Comparison of ENCODE assay signal across 8 cellular contexts in genomic region chr1:7961199-7962010, GRCh38. TPM values are rescaled to one million over a fixed set of nuclear protein-coding genes. Genes with fewer than 3 reads are reported as not detected.
DNase-seq lines count a peak whose midpoint lies in the region; ATAC-seq and TF ChIP-seq lines count a peak whose summit lies in the region.

PARK7 (plus strand) TSS chr1:7961711; CDS start chr1:7962786, 1,075 bp downstream.

- H3K9me3 ChIP-seq in adrenal gland (replicated peaks in 1 of 3) = no peaks in the 10 kb centered on the region
- H3K9me3 ChIP-seq in heart left ventricle = no peaks in the 10 kb centered on the region
- no peaks in the 10 kb centered on the region for H3K9me3 ChIP-seq in upper lobe of left lung

- H3K4me3 ChIP-seq in adrenal gland (peak within 1 kb of the TSS; percentile 37 to 72 (median 60)), heart left ventricle (peak within 1 kb of the TSS; percentile 58 to 86 (median 72)), upper lobe of left lung (peak within 1 kb of the TSS; percentile 68 to 92 (median 83))

- DNase-seq in GM13976 (ENCODE audit: low spot score) = peak; percentile 97
- peak; percentile 96 for DNase-seq in NCI-H146 (lab: John Stamatoyannopoulos, UW)
- peak; percentile 99 to 100 (median 99) for DNase-seq in T-helper 1 cell
- peak; percentile 100 for DNase-seq in adrenal gland
- DNase-seq in heart left ventricle = peak; percentile 99 to 100 (median 100)
- peak; percentile 99 to 100 (median 100) for DNase-seq in posterior cingulate gyrus
- peak; percentile 99 for DNase-seq in upper lobe of left lung

- peak within 1 kb of the TSS; percentile 56 to 96 (median 93) for H3K27ac ChIP-seq in adrenal gland
- peak within 1 kb of the TSS; percentile 66 to 96 (median 92) for H3K27ac ChIP-seq in heart left ventricle
- peak within 1 kb of the TSS; percentile 92 to 97 (median 95) for H3K27ac ChIP-seq in upper lobe of left lung

- H3K27me3 ChIP-seq in adrenal gland (no peaks in the 10 kb centered on the region), heart left ventricle (no peaks in the 10 kb centered on the region), upper lobe of left lung (no peaks in the 10 kb centered on the region)

- ATAC-seq in HG02870 (IDR thresholded peaks at IDR 0.05; ENCODE audit: unreplicated experiment) (peak; percentile 92), heart left ventricle (peak; percentile 94 to 98 (median 98)), upper lobe of left lung (ENCODE audit: low FRiP score in 2 of 2) (peak; percentile 99 to 100)

- WGBS in adrenal gland, 4 donors = 0 to 1% (median 0%) methylated on average over 37 to 81 of the region's 81 CpGs
- 0 to 1% (median 1%) methylated on average over 34 to 81 of the region's 81 CpGs for WGBS in heart left ventricle, 4 donors
- WGBS in upper lobe of left lung, 2 donors = 0% methylated on average over 15 to 25 of the region's 81 CpGs

- peak in 1 of 4 donors; percentile 22 for TF ChIP-seq EP300 in upper lobe of left lung (IDR thresholded peaks at IDR 0.05)

- peak; percentile 94 to 98 for TF ChIP-seq POLR2A in adrenal gland (IDR thresholded peaks at IDR 0.05)
- peak; percentile 64 to 97 for TF ChIP-seq POLR2A in heart left ventricle (IDR thresholded peaks at IDR 0.05)
- peak; percentile 44 to 99 (median 92) for TF ChIP-seq POLR2A in upper lobe of left lung (IDR thresholded peaks at IDR 0.05)

- H3K4me1 ChIP-seq in adrenal gland (replicated peaks in 1 of 2) (peaks cover 12 to 32% of the 10 kb centered on the region in 2 donors), heart left ventricle (peaks cover 0 to 41% (median 17%) of the 10 kb centered on the region in 12 donors), upper lobe of left lung (peaks cover 16 to 38% (median 25%) of the 10 kb centered on the region in 4 donors)

- intact Hi-C loops in adrenal gland (cut with DNase I) = no loop called here
- intact Hi-C loops in heart left ventricle (cut with DNase I) = no loop called here
- intact Hi-C loops in posterior cingulate gyrus (cut with DNase I) = loop anchor here (5.0 to 10.0 kb wide), 2 partner anchors 66 to 177 kb away; partner anchors contain the start of genes ERRFI1 and PER3

- TF ChIP-seq CTCF in GM13976 (IDR thresholded peaks at IDR 0.05; ENCODE audit: borderline replicate concordance, control extremely low read depth, extremely low read depth, insufficient read depth, missing control alignments) = peak; percentile 36
- TF ChIP-seq CTCF in adrenal gland (IDR thresholded peaks at IDR 0.05) = peak; percentile 13 to 61 (median 46)
- peak in 10 of 12 donors; percentile 25 to 66 (median 48) for TF ChIP-seq CTCF in heart left ventricle (IDR thresholded peaks at IDR 0.05)
- peak in 5 of 6 experiments; percentile 29 to 74 (median 68) for TF ChIP-seq CTCF in upper lobe of left lung (IDR thresholded peaks at IDR 0.05)

- in situ Hi-C loops in GM13976 (cut with MboI; ENCODE audit: low sequenced_read_pairs, unreplicated experiment) = no loop called here

- H3K36me3 ChIP-seq in adrenal gland (replicated peaks in 1 of 2) (peaks cover 0 to 34% of the 10 kb centered on the region in 2 donors), heart left ventricle (peaks cover 0 to 37% (median 35%) of the 10 kb centered on the region in 9 donors), upper lobe of left lung (peaks cover 12 to 37% (median 28%) of the 10 kb centered on the region in 4 donors)

RNA-seq across cellular contexts. Expression of gene PARK7, which starts in this region (rescaled TPM):
- 100 to 1,000 TPM; 266 to 478 (median 362) TPM for total RNA-seq in adrenal gland
- polyA plus RNA-seq in adrenal gland = 100 to 1,000 TPM; 274 to 697 (median 537) TPM
- total RNA-seq in heart left ventricle = 100 to 1,000 TPM; 275 to 406 (median 345) TPM
- 100 to 1,000 TPM; 342 to 550 TPM for polyA plus RNA-seq in heart left ventricle
- total RNA-seq in upper lobe of left lung = 100 to 1,000 TPM in 4 of 6 donors, 10 to 100 TPM in 2; 52.4 to 217 (median 130) TPM

Comparison
In these comparisons a context has a peak if more than half of its experiments do, and no peak if none do; other contexts are left out.
1. Peak in every context shown above with its lines: DNase-seq, ATAC-seq, H3K4me3 ChIP-seq and H3K27ac ChIP-seq.